ENCODE assay signal across 8 cellular contexts in the genomic region with DNA sequence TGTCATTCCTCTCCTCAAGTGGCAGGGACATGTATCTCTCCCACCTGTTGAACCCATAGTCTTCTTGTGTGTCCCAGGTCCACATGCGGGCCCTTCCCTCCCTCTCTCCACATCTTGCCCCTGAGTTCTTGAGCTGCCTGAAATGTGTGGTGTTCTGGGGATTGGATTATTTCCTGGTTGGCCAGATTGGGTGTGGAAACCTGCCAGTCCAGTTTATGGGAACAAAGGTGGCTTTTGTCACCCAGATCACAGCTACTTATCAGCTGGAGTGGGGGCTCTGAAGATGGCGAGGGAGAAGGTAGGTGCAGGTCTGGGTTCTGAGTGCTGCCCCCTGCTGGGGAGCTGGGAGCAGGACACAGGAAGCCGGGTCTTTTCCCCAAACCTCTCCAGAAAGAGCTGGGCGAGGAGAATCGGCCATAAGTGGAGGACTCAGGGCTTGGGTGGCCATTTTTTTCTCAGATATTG. TPM values are rescaled to one million over a fixed set of nuclear protein-coding genes. Genes with fewer than 3 reads are reported as not detected.
DNase-seq lines count a peak whose midpoint lies in the region; ATAC-seq and TF ChIP-seq lines count a peak whose summit lies in the region.

No MANE protein-coding gene starts in this region.

- H3K4me3 Mint-ChIP-seq in activated T-helper 1 cell treated with anti-CD3 and anti-CD28 coated beads, Interleukin-12 subunit alpha, Interleukin-12 subunit beta, Interleukin-2, Interleukin-4 antibody, amounts not matched to agents 30 ng/mL and 10 ng/mL and 1 ng/mL, durations not matched to agents 14 hours and 24 hours and 36 hours = no peak overlapping the region
- peak overlapping the region; percentile 70 for H3K4me3 Mint-ChIP-seq in type B pancreatic cell

- H2AFZ ChIP-seq in mammary epithelial cell (ENCODE audit: low read depth, low read length) = no peak overlapping the region

- H4K20me1 ChIP-seq in mammary epithelial cell (ENCODE audit: insufficient read depth, low read length) = no peaks in the 10 kb centered on the region

- H3K4me1 ChIP-seq in mammary epithelial cell (ENCODE audit: insufficient read depth, low read length) = no peaks in the 10 kb centered on the region

- ATAC-seq in HG02798 (IDR thresholded peaks at IDR 0.05; ENCODE audit: poor library complexity, unreplicated experiment) = peak; percentile 79

- CTCF ChIA-PET in mammary epithelial cell (lab: Charles Lee; ENCODE audit: low non-redundant PET) = interaction anchor here (0.5 to 2.1 kb wide), 7 partner anchors 10 to 1121 kb away, joined by 3 to 40 read pairs (median 4); partner anchors contain the start of gene DTX4

- 76% methylated on average over 4 of the region's 5 CpGs for WGBS in mammary epithelial cell (ENCODE audit: low coverage, missing lambda C conversion rate)

- no peak overlapping the region for H3K27ac ChIP-seq in mammary epithelial cell (ENCODE audit: insufficient read depth, low read depth, low read length)

- no peaks in the 10 kb centered on the region for H3K4me1 Mint-ChIP-seq in activated T-helper 1 cell treated with anti-CD3 and anti-CD28 coated beads, Interleukin-12 subunit alpha, Interleukin-12 subunit beta, Interleukin-2, Interleukin-4 antibody, amounts not matched to agents 30 ng/mL and 10 ng/mL and 1 ng/mL, durations not matched to agents 14 hours and 24 hours and 36 hours (ENCODE audit: low read depth)
- H3K4me1 Mint-ChIP-seq in type B pancreatic cell (ENCODE audit: unreplicated experiment) = peaks cover 37% of the 10 kb centered on the region

- peaks cover 9% of the 10 kb centered on the region for H3K27me3 Mint-ChIP-seq in activated T-helper 1 cell treated with anti-CD3 and anti-CD28 coated beads, Interleukin-12 subunit alpha, Interleukin-12 subunit beta, Interleukin-2, Interleukin-4 antibody, amounts not matched to agents 30 ng/mL and 10 ng/mL and 1 ng/mL, durations not matched to agents 14 hours and 24 hours and 36 hours (ENCODE audit: insufficient read depth)
- no peaks in the 10 kb centered on the region for H3K27me3 Mint-ChIP-seq in type B pancreatic cell

- H3K27me3 ChIP-seq in mammary epithelial cell (ENCODE audit: insufficient read depth, low read length) = no peaks in the 10 kb centered on the region

- DNase-seq in activated T-helper 1 cell treated with Interleukin-2 at 50 U/mL for 16 hours (ENCODE audit: low read depth) = peak; percentile 23
- DNase-seq in activated T-helper 1 cell treated with anti-CD3 and anti-CD28 coated beads, Interleukin-12 subunit alpha, Interleukin-12 subunit beta, Interleukin-2, Interleukin-4 antibody, amounts not matched to agents 30 ng/mL and 10 ng/mL and 1 ng/mL, durations not matched to agents 14 hours and 24 hours and 36 hours (ENCODE audit: low spot score) = no peak
- peak; percentile 28 for DNase-seq in T follicular helper cell (ENCODE audit: low read depth)
- DNase-seq in mammary epithelial cell = peak; percentile 11
- DNase-seq in midbrain (lab: John Stamatoyannopoulos, UW) = peak; percentile 37
- DNase-seq in type B pancreatic cell (ENCODE audit: extremely low spot score, unreplicated experiment) = no peak
- DNase-seq in NCI-H187 treated with DMSO at 0.1 percent for 48 hours (lab: John Stamatoyannopoulos, UW) = no peak

- no peak overlapping the region for H3K4me2 ChIP-seq in mammary epithelial cell (ENCODE audit: insufficient read depth, low read depth, low read length)

- TF ChIP-seq CTCF in mammary epithelial cell (conservative IDR thresholded peaks at IDR 0.05 in 1 of 2, IDR thresholded peaks at IDR 0.05 in 1 of 2; ENCODE audit: extremely low read depth in 1 of 2, insufficient read depth in 1 of 2, low read depth in 1 of 2, low read length in 2 of 2) = peak; percentile 62 to 88
- peak; percentile 87 for TF ChIP-seq CTCF in type B pancreatic cell (conservative IDR thresholded peaks at IDR 0.05)

- H3K4me3 ChIP-seq in mammary epithelial cell (replicated peaks in 1 of 3; ENCODE audit: insufficient read depth in 1 of 3, low read depth in 2 of 3, low read length in 3 of 3) = no peak overlapping the region

- H3K27ac Mint-ChIP-seq in activated T-helper 1 cell treated with anti-CD3 and anti-CD28 coated beads, Interleukin-12 subunit alpha, Interleukin-12 subunit beta, Interleukin-2, Interleukin-4 antibody, amounts not matched to agents 30 ng/mL and 10 ng/mL and 1 ng/mL, durations not matched to agents 14 hours and 24 hours and 36 hours = no peak overlapping the region
- H3K27ac Mint-ChIP-seq in type B pancreatic cell = peak overlapping the region; percentile 97

- H3K36me3 Mint-ChIP-seq in activated T-helper 1 cell treated with anti-CD3 and anti-CD28 coated beads, Interleukin-12 subunit alpha, Interleukin-12 subunit beta, Interleukin-2, Interleukin-4 antibody, amounts not matched to agents 30 ng/mL and 10 ng/mL and 1 ng/mL, durations not matched to agents 14 hours and 24 hours and 36 hours (ENCODE audit: low read depth) = no peaks in the 10 kb centered on the region
- peaks cover 44% of the 10 kb centered on the region for H3K36me3 Mint-ChIP-seq in type B pancreatic cell

- H3K9me3 ChIP-seq in mammary epithelial cell (replicated peaks; ENCODE audit: insufficient read depth, low read length) = no peaks in the 10 kb centered on the region

- no peak overlapping the region for H3K9ac ChIP-seq in mammary epithelial cell (ENCODE audit: insufficient read depth, low read length)

- no peaks in the 10 kb centered on the region for H3K79me2 ChIP-seq in mammary epithelial cell (ENCODE audit: insufficient read depth, low read length)

- no peaks in the 10 kb centered on the region for H3K9me3 Mint-ChIP-seq in activated T-helper 1 cell treated with anti-CD3 and anti-CD28 coated beads, Interleukin-12 subunit alpha, Interleukin-12 subunit beta, Interleukin-2, Interleukin-4 antibody, amounts not matched to agents 30 ng/mL and 10 ng/mL and 1 ng/mL, durations not matched to agents 14 hours and 24 hours and 36 hours
- H3K9me3 Mint-ChIP-seq in type B pancreatic cell = no peaks in the 10 kb centered on the region

- in situ Hi-C loops in mammary epithelial cell (cut with MboI; ENCODE audit: low sequenced_read_pairs in 2 of 2) = loop anchor here in 1 of 2 donors (25.0 kb wide), 1 partner anchor 101 kb away; no protein-coding TSS in a partner anchor

- dilution Hi-C loops in mammary epithelial cell (cut with HindIII; ENCODE audit: low sequenced_read_pairs) = no loop called here

- H3K36me3 ChIP-seq in mammary epithelial cell (ENCODE audit: insufficient read depth, low read length) = peaks cover 2% of the 10 kb centered on the region

- no TSS peak for BruUV-seq in mammary epithelial cell (replicated peaks; lab: Mats Ljungman, UMichigan)

- intact Hi-C loops in activated T-helper 1 cell treated with anti-CD3 and anti-CD28 coated beads, Interleukin-12 subunit alpha, Interleukin-12 subunit beta, Interleukin-2, Interleukin-4 antibody, amounts not matched to agents 30 ng/mL and 10 ng/mL and 1 ng/mL, durations not matched to agents 14 hours and 24 hours and 36 hours (cut with micrococcal nuclease) = loop anchor here (1.0 to 2.0 kb wide), 2 partner anchors 15 to 23 kb away; no protein-coding TSS in a partner anchor
- intact Hi-C loops in mammary epithelial cell (cut with micrococcal nuclease) = loop anchor here (1.0 to 5.0 kb wide), 2 partner anchors 15 to 496 kb away; no protein-coding TSS in a partner anchor

RNA-seq across cellular contexts. Expression of gene DTX4, which starts 14.2 kb away (rescaled TPM):
- total RNA-seq in activated T-helper 1 cell treated with anti-CD3 and anti-CD28 coated beads, Interleukin-12 subunit alpha, Interleukin-12 subunit beta, Interleukin-2, Interleukin-4 antibody, amounts not matched to agents 30 ng/mL and 10 ng/mL and 1 ng/mL, durations not matched to agents 14 hours and 24 hours and 36 hours = 0.05 TPM in 2 replicates
- total RNA-seq in mammary epithelial cell (10 to 100 TPM; 10.4 to 11.5 TPM), type B pancreatic cell (ENCODE audit: low replicate concordance) (55.3 and 79.2 TPM in 2 replicates)
- polyA plus RNA-seq in mammary epithelial cell = 2.1 TPM
- polyA minus RNA-seq in mammary epithelial cell = 25.1 TPM

RNA-seq across cellular contexts. Expression of gene MPEG1, which starts 26.6 kb away (rescaled TPM):
- not detected in 2 replicates for total RNA-seq in activated T-helper 1 cell treated with anti-CD3 and anti-CD28 coated beads, Interleukin-12 subunit alpha, Interleukin-12 subunit beta, Interleukin-2, Interleukin-4 antibody, amounts not matched to agents 30 ng/mL and 10 ng/mL and 1 ng/mL, durations not matched to agents 14 hours and 24 hours and 36 hours
- total RNA-seq in mammary epithelial cell (not detected), type B pancreatic cell (ENCODE audit: low replicate concordance) (not detected in 2 replicates)
- polyA plus RNA-seq in mammary epithelial cell = not detected
- polyA minus RNA-seq in mammary epithelial cell = not detected

RNA-seq across cellular contexts. Expression of gene FAM111A, which starts 43.5 kb away (rescaled TPM):
- 64.8 and 66.4 TPM in 2 replicates for total RNA-seq in activated T-helper 1 cell treated with anti-CD3 and anti-CD28 coated beads, Interleukin-12 subunit alpha, Interleukin-12 subunit beta, Interleukin-2, Interleukin-4 antibody, amounts not matched to agents 30 ng/mL and 10 ng/mL and 1 ng/mL, durations not matched to agents 14 hours and 24 hours and 36 hours
- total RNA-seq in mammary epithelial cell (10 to 100 TPM; 17.8 to 35.8 TPM), type B pancreatic cell (ENCODE audit: low replicate concordance) (28.4 and 29.1 TPM in 2 replicates)
- polyA plus RNA-seq in mammary epithelial cell = 23.5 TPM
- polyA minus RNA-seq in mammary epithelial cell = 13.2 TPM

Comparison
In these comparisons a context has a peak if more than half of its experiments do, and no peak if none do; other contexts are left out.
1. DNase-seq: peak in activated T-helper 1 cell treated with Interleukin-2 at 50 U/mL for 16 hours (single experiment), T follicular helper cell (single experiment), mammary epithelial cell (single experiment) and midbrain (single experiment); none in activated T-helper 1 cell treated with anti-CD3 and anti-CD28 coated beads, Interleukin-12 subunit alpha, Interleukin-12 subunit beta, Interleukin-2, Interleukin-4 antibody, amounts not matched to agents 30 ng/mL and 10 ng/mL and 1 ng/mL, durations not matched to agents 14 hours and 24 hours and 36 hours (single experiment), type B pancreatic cell (single experiment) and NCI-H187 treated with DMSO at 0.1 percent for 48 hours (single experiment).
2. RNA of gene DTX4, which starts 14.2 kb away (total RNA-seq): 55.3 to 79.2 TPM in type B pancreatic cell and 10.4 to 11.5 TPM in mammary epithelial cell; 0.05 TPM in activated T-helper 1 cell treated with anti-CD3 and anti-CD28 coated beads, Interleukin-12 subunit alpha, Interleukin-12 subunit beta, Interleukin-2, Interleukin-4 antibody, amounts not matched to agents 30 ng/mL and 10 ng/mL and 1 ng/mL, durations not matched to agents 14 hours and 24 hours and 36 hours; every median in the first group is over 10 times any median in the second.